ENCODE assay signal across 1 cellular context in genomic region chr19:43462887-43463380, GRCh38.
TF ChIP-seq lines count a peak whose summit lies in the region.

No MANE protein-coding gene starts in this region.

TF ChIP-seq in HepG2, 621 proteins besides CTCF, POLR2A, EP300 and RAD21 (continued from another document):
- TF ChIP-seq ARID4A (CRISPR knock-in tag; IDR thresholded peaks at IDR 0.05; ENCODE audit: borderline replicate concordance) (0 out of 2 replicates have a peak, but pooled peaks have one; percentile 15), HNF1B (CRISPR knock-in tag; IDR thresholded peaks at IDR 0.05) (0 out of 2 replicates have a peak, but pooled peaks have one; percentile 7), ZNF556 (CRISPR knock-in tag; IDR thresholded peaks at IDR 0.05; ENCODE audit: borderline replicate concordance) (no peak), THYN1 (CRISPR knock-in tag; IDR thresholded peaks at IDR 0.05; ENCODE audit: borderline replicate concordance, low read depth) (no peak), TBX3 (IDR thresholded peaks at IDR 0.05; ENCODE audit: borderline replicate concordance) (peak; percentile 29; the same call in 1 of the 2 replicates), ZNF280B (CRISPR knock-in tag; IDR thresholded peaks at IDR 0.05; ENCODE audit: borderline replicate concordance) (peak; percentile 33; the same call in 1 of the 2 replicates), TMF1 (CRISPR knock-in tag; IDR thresholded peaks at IDR 0.05; ENCODE audit: low read depth) (0 out of 2 replicates have a peak, but pooled peaks have one; percentile 19)
